In genomic region chr3:145716519-145716918, GRCh38 we compare ENCODE assay signal across 19 cellular contexts.
A peak's percentile ranks its signal among the peaks of the same experiment; 100 is the strongest.
DNase-seq lines count a peak whose midpoint lies in the region; ATAC-seq and TF ChIP-seq lines count a peak whose summit lies in the region.
"Had no signal": no experiment of that assay in that cellular context is flagged by ENCODE, and none has a peak within 500 bp of the region (broad histone marks: within the 10 kb centered on the region; RNA-seq: fewer than 3 reads in every experiment).

No MANE protein-coding gene starts in this region.

- H3K36me3 ChIP-seq in adipocyte (ENCODE audit: control insufficient read depth, insufficient read depth, low read length, severe bottlenecking) = no peaks in the 10 kb centered on the region
- H3K36me3 ChIP-seq: MG63 had no signal

- TF ChIP-seq CTCF in fibroblast of pulmonary artery (IDR thresholded peaks at IDR 0.05; ENCODE audit: low read length, missing control alignments) = no peak

- ATAC-seq in GM21786 (IDR thresholded peaks at IDR 0.05; ENCODE audit: unreplicated experiment) (no peak), HG02763 (IDR thresholded peaks at IDR 0.05; ENCODE audit: unreplicated experiment) (no peak)
- ATAC-seq: HepG2, Panc1 had no signal

- peak; percentile 23 for DNase-seq in DMS 273 (lab: John Stamatoyannopoulos, UW; ENCODE audit: unreplicated experiment)
- no peak for DNase-seq in DMS 273 treated with DMSO at 0.1 percent for 48 hours (lab: John Stamatoyannopoulos, UW)
- DNase-seq in adipocyte (ENCODE audit: low read depth) = peak; percentile 94
- DNase-seq in fibroblast of pulmonary artery (ENCODE audit: low read depth) = peak; percentile 36
- DNase-seq in stromal cell of bone marrow (ENCODE audit: low read depth) = peak; percentile 7
- DNase-seq in cerebellar nuclear complex (lab: John Stamatoyannopoulos, UW) = no peak
- DNase-seq: Caco-2, GOT3, MG63, NCI-H1092 treated with DMSO at 0.1 percent for 48 hours, NCI-H1694, NCI-H2107, NCI-H345, NCI-H69, SHP77 had no signal

- H3K4me3 ChIP-seq in adipocyte (ENCODE audit: low read length) (no peak overlapping the region), fibroblast of pulmonary artery (replicated peaks; ENCODE audit: low read depth, low read length) (no peak overlapping the region)
- H3K4me3 ChIP-seq: MG63 had no signal

- no peak overlapping the region for H3K9ac ChIP-seq in adipocyte (ENCODE audit: low read length)

- no peaks in the 10 kb centered on the region for H3K9me3 ChIP-seq in adipocyte (ENCODE audit: control insufficient read depth, low read length)
- H3K9me3 ChIP-seq: Caco-2, MG63 had no signal

- no peaks in the 10 kb centered on the region for H3K27me3 ChIP-seq in adipocyte (replicated peaks; ENCODE audit: control insufficient read depth, insufficient read depth, low read length)
- H3K27me3 ChIP-seq: MG63 had no signal

- H3K4me1 ChIP-seq in adipocyte (ENCODE audit: control insufficient read depth, insufficient read depth, low read length) = peaks cover 26% of the 10 kb centered on the region
- H3K4me1 ChIP-seq: Caco-2 had no signal

Comparison
In these comparisons a context has a peak if more than half of its experiments do, and no peak if none do; other contexts are left out.
1. DNase-seq: peak in DMS 273 (single experiment), adipocyte (single experiment), fibroblast of pulmonary artery (single experiment) and stromal cell of bone marrow (single experiment); none in DMS 273 treated with DMSO at 0.1 percent for 48 hours (single experiment) and cerebellar nuclear complex (0 of 2).